Comparison of ENCODE assay signal across 22 cellular contexts in genomic region chr5:107457881-107458280, GRCh38.
"Had no signal": no experiment of that assay in that cellular context is flagged by ENCODE, and none has a peak within 500 bp of the region (broad histone marks: within the 10 kb centered on the region; RNA-seq: fewer than 3 reads in every experiment).

No MANE protein-coding gene starts in this region.

- H3K27ac ChIP-seq: HL-60, KMS-11, RWPE1 had no signal

- H3K4me3 ChIP-seq: K562 had no signal

- DNase-seq: Kasumi-1, NCI-H1092, NCI-H1105 treated with DMSO at 0.1 percent for 48 hours, NCI-H1417 treated with DMSO at 0.1 percent for 48 hours, NCI-H146, NCI-H1694 treated with DMSO at 0.1 percent for 48 hours, NCI-H1930, NCI-H2081, NCI-H2107, NCI-H2227 treated with DMSO at 0.1 percent for 48 hours, NCI-H524, NCI-H774, SHP77, SK-N-SH, SW 1271, T-cell had no signal

- H3K4me3 Mint-ChIP-seq: IgD-negative memory B cell; T-cell; T-helper 1 cell treated with Interleukin-12 subunit alpha and Interleukin-12 subunit beta and Interleukin-4 antibody, amounts not matched to agents 30 μg/mL and 1 μg/mL, for 36 hours had no signal

- H3K4me2 ChIP-seq: KMS-11, SK-N-SH had no signal

- H3K9me3 Mint-ChIP-seq: T-cell; T-helper 1 cell treated with Interleukin-12 subunit alpha and Interleukin-12 subunit beta and Interleukin-4 antibody, amounts not matched to agents 30 μg/mL and 1 μg/mL, for 36 hours had no signal

- H3K4me1 Mint-ChIP-seq: IgD-negative memory B cell, T-cell had no signal

- H3K27ac Mint-ChIP-seq: IgD-negative memory B cell; T-cell; T-helper 1 cell treated with Interleukin-12 subunit alpha and Interleukin-12 subunit beta and Interleukin-4 antibody, amounts not matched to agents 30 μg/mL and 1 μg/mL, for 36 hours had no signal

- H3K36me3 Mint-ChIP-seq: T-cell had no signal

- H3K9ac ChIP-seq: KMS-11, SK-N-SH had no signal

- H3K9me3 ChIP-seq: SK-N-SH had no signal

- H3K9me2 ChIP-seq: SK-N-SH had no signal
